ENCODE assay signal across 1 cellular context in the genomic region with DNA sequence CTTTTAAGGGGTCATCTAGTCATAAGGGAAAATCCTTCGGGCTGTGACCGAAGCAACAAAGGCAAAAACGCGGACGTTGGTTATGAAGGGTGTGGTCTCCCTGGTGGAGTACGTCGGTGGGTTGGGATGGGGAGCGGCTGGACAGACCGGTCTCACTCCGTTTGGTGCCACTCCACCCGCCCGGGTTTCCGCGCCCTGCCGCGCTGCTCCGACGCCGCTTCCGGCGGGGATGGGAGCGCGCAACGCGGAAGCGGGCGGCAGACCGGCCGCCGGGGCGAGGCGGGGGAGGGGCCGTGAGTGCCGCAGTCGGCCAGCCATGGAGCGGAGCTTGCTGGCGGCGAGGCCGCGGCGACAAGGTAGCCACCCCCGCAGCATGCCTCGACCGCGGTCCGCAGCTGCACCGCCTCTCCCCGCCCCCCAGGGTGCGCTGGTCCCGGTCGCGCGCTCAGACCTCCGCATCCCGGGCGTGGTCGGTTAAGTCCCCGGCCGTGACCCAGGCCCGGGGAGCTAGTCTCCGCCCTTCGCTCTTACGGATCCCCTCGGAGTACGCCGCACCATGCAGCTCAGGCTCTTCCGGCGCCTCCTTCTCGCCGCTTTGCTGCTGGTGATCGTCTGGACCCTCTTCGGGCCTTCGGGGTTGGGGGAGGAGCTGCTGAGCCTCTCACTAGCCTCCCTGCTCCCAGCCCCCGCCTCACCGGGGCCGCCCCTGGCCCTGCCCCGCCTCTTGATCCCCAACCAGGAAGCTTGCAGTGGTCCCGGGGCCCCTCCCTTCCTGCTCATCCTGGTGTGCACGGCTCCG.
TF ChIP-seq lines count a peak whose summit lies in the region.

A gene with protein sequence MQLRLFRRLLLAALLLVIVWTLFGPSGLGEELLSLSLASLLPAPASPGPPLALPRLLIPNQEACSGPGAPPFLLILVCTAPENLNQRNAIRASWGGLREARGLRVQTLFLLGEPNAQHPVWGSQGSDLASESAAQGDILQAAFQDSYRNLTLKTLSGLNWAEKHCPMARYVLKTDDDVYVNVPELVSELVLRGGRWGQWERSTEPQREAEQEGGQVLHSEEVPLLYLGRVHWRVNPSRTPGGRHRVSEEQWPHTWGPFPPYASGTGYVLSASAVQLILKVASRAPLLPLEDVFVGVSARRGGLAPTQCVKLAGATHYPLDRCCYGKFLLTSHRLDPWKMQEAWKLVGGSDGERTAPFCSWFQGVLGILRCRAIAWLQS (plus strand): TSS at position 260 of the 799 bp plus-strand sequence. CDS start 297 bp downstream, at position 557.

TF ChIP-seq in WTC11, 78 proteins besides CTCF, POLR2A, EP300 and RAD21 (continued from another document and continues in another):
- TF ChIP-seq, protein P1, sequence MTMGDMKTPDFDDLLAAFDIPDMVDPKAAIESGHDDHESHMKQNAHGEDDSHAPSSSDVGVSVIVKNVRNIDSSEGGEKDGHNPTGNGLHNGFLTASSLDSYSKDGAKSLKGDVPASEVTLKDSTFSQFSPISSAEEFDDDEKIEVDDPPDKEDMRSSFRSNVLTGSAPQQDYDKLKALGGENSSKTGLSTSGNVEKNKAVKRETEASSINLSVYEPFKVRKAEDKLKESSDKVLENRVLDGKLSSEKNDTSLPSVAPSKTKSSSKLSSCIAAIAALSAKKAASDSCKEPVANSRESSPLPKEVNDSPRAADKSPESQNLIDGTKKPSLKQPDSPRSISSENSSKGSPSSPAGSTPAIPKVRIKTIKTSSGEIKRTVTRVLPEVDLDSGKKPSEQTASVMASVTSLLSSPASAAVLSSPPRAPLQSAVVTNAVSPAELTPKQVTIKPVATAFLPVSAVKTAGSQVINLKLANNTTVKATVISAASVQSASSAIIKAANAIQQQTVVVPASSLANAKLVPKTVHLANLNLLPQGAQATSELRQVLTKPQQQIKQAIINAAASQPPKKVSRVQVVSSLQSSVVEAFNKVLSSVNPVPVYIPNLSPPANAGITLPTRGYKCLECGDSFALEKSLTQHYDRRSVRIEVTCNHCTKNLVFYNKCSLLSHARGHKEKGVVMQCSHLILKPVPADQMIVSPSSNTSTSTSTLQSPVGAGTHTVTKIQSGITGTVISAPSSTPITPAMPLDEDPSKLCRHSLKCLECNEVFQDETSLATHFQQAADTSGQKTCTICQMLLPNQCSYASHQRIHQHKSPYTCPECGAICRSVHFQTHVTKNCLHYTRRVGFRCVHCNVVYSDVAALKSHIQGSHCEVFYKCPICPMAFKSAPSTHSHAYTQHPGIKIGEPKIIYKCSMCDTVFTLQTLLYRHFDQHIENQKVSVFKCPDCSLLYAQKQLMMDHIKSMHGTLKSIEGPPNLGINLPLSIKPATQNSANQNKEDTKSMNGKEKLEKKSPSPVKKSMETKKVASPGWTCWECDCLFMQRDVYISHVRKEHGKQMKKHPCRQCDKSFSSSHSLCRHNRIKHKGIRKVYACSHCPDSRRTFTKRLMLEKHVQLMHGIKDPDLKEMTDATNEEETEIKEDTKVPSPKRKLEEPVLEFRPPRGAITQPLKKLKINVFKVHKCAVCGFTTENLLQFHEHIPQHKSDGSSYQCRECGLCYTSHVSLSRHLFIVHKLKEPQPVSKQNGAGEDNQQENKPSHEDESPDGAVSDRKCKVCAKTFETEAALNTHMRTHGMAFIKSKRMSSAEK (CRISPR knock-in tag; IDR thresholded peaks at IDR 0.05; ENCODE audit: borderline replicate concordance): peak; percentile 97
- 0 out of 2 replicates have a peak, but pooled peaks have one; percentile 67 for TF ChIP-seq ATF1 (CRISPR knock-in tag; IDR thresholded peaks at IDR 0.05)
- TF ChIP-seq OVOL2 (CRISPR knock-in tag; IDR thresholded peaks at IDR 0.05; ENCODE audit: borderline replicate concordance): peak; percentile 68; the same call in 1 of the 2 replicates
- TF ChIP-seq ZNF416 (CRISPR knock-in tag; IDR thresholded peaks at IDR 0.05): peak; percentile 99
- TF ChIP-seq EMX1 (CRISPR knock-in tag; IDR thresholded peaks at IDR 0.05): peak; percentile 99
- TF ChIP-seq, protein P2, sequence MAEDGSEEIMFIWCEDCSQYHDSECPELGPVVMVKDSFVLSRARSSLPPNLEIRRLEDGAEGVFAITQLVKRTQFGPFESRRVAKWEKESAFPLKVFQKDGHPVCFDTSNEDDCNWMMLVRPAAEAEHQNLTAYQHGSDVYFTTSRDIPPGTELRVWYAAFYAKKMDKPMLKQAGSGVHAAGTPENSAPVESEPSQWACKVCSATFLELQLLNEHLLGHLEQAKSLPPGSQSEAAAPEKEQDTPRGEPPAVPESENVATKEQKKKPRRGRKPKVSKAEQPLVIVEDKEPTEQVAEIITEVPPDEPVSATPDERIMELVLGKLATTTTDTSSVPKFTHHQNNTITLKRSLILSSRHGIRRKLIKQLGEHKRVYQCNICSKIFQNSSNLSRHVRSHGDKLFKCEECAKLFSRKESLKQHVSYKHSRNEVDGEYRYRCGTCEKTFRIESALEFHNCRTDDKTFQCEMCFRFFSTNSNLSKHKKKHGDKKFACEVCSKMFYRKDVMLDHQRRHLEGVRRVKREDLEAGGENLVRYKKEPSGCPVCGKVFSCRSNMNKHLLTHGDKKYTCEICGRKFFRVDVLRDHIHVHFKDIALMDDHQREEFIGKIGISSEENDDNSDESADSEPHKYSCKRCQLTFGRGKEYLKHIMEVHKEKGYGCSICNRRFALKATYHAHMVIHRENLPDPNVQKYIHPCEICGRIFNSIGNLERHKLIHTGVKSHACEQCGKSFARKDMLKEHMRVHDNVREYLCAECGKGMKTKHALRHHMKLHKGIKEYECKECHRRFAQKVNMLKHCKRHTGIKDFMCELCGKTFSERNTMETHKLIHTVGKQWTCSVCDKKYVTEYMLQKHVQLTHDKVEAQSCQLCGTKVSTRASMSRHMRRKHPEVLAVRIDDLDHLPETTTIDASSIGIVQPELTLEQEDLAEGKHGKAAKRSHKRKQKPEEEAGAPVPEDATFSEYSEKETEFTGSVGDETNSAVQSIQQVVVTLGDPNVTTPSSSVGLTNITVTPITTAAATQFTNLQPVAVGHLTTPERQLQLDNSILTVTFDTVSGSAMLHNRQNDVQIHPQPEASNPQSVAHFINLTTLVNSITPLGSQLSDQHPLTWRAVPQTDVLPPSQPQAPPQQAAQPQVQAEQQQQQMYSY (CRISPR knock-in tag; IDR thresholded peaks at IDR 0.05): peak; percentile 69
- TF ChIP-seq, protein P3, sequence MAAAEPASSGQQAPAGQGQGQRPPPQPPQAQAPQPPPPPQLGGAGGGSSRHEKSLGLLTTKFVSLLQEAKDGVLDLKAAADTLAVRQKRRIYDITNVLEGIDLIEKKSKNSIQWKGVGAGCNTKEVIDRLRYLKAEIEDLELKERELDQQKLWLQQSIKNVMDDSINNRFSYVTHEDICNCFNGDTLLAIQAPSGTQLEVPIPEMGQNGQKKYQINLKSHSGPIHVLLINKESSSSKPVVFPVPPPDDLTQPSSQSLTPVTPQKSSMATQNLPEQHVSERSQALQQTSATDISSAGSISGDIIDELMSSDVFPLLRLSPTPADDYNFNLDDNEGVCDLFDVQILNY (CRISPR knock-in tag; IDR thresholded peaks at IDR 0.05): peak; percentile 79
- TF ChIP-seq ZNF263 (CRISPR knock-in tag; IDR thresholded peaks at IDR 0.05; ENCODE audit: low read depth): peak; percentile 62; the same call in 1 of the 2 replicates
- TF ChIP-seq, protein P4, sequence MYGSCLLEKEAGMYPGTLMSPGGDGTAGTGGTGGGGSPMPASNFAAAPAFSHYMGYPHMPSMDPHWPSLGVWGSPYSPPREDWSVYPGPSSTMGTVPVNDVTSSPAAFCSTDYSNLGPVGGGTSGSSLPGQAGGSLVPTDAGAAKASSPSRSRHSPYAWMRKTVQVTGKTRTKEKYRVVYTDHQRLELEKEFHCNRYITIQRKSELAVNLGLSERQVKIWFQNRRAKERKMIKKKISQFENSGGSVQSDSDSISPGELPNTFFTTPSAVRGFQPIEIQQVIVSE (CRISPR knock-in tag; IDR thresholded peaks at IDR 0.05; ENCODE audit: borderline replicate concordance): no peak
- TF ChIP-seq, protein P5, sequence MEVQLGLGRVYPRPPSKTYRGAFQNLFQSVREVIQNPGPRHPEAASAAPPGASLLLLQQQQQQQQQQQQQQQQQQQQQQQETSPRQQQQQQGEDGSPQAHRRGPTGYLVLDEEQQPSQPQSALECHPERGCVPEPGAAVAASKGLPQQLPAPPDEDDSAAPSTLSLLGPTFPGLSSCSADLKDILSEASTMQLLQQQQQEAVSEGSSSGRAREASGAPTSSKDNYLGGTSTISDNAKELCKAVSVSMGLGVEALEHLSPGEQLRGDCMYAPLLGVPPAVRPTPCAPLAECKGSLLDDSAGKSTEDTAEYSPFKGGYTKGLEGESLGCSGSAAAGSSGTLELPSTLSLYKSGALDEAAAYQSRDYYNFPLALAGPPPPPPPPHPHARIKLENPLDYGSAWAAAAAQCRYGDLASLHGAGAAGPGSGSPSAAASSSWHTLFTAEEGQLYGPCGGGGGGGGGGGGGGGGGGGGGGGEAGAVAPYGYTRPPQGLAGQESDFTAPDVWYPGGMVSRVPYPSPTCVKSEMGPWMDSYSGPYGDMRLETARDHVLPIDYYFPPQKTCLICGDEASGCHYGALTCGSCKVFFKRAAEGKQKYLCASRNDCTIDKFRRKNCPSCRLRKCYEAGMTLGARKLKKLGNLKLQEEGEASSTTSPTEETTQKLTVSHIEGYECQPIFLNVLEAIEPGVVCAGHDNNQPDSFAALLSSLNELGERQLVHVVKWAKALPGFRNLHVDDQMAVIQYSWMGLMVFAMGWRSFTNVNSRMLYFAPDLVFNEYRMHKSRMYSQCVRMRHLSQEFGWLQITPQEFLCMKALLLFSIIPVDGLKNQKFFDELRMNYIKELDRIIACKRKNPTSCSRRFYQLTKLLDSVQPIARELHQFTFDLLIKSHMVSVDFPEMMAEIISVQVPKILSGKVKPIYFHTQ (CRISPR knock-in tag; IDR thresholded peaks at IDR 0.05): peak; percentile 96
- no peak for TF ChIP-seq FOXJ3 (CRISPR knock-in tag; IDR thresholded peaks at IDR 0.05; ENCODE audit: borderline replicate concordance)
- TF ChIP-seq KAT7 (CRISPR knock-in tag; IDR thresholded peaks at IDR 0.05; ENCODE audit: borderline replicate concordance): peak; percentile 98
- TF ChIP-seq ETV6 (CRISPR knock-in tag; IDR thresholded peaks at IDR 0.05): peak; percentile 86
- 0 out of 2 replicates have a peak, but pooled peaks have one; percentile 29 for TF ChIP-seq NFYB (CRISPR knock-in tag; conservative IDR thresholded peaks at IDR 0.05; ENCODE audit: low read depth)
- TF ChIP-seq, protein P6, sequence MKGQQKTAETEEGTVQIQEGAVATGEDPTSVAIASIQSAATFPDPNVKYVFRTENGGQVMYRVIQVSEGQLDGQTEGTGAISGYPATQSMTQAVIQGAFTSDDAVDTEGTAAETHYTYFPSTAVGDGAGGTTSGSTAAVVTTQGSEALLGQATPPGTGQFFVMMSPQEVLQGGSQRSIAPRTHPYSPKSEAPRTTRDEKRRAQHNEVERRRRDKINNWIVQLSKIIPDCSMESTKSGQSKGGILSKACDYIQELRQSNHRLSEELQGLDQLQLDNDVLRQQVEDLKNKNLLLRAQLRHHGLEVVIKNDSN (CRISPR knock-in tag; IDR thresholded peaks at IDR 0.05): 0 out of 2 replicates have a peak, but pooled peaks have one; percentile 10
- TF ChIP-seq, protein P7, sequence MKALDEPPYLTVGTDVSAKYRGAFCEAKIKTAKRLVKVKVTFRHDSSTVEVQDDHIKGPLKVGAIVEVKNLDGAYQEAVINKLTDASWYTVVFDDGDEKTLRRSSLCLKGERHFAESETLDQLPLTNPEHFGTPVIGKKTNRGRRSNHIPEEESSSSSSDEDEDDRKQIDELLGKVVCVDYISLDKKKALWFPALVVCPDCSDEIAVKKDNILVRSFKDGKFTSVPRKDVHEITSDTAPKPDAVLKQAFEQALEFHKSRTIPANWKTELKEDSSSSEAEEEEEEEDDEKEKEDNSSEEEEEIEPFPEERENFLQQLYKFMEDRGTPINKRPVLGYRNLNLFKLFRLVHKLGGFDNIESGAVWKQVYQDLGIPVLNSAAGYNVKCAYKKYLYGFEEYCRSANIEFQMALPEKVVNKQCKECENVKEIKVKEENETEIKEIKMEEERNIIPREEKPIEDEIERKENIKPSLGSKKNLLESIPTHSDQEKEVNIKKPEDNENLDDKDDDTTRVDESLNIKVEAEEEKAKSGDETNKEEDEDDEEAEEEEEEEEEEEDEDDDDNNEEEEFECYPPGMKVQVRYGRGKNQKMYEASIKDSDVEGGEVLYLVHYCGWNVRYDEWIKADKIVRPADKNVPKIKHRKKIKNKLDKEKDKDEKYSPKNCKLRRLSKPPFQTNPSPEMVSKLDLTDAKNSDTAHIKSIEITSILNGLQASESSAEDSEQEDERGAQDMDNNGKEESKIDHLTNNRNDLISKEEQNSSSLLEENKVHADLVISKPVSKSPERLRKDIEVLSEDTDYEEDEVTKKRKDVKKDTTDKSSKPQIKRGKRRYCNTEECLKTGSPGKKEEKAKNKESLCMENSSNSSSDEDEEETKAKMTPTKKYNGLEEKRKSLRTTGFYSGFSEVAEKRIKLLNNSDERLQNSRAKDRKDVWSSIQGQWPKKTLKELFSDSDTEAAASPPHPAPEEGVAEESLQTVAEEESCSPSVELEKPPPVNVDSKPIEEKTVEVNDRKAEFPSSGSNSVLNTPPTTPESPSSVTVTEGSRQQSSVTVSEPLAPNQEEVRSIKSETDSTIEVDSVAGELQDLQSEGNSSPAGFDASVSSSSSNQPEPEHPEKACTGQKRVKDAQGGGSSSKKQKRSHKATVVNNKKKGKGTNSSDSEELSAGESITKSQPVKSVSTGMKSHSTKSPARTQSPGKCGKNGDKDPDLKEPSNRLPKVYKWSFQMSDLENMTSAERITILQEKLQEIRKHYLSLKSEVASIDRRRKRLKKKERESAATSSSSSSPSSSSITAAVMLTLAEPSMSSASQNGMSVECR (CRISPR knock-in tag; IDR thresholded peaks at IDR 0.05; ENCODE audit: borderline replicate concordance): 0 out of 2 replicates have a peak, but pooled peaks have one; percentile 53
- no peak; the same call in 1 of the 2 replicates for TF ChIP-seq JUN (CRISPR knock-in tag; IDR thresholded peaks at IDR 0.05)
- TF ChIP-seq, protein P8, sequence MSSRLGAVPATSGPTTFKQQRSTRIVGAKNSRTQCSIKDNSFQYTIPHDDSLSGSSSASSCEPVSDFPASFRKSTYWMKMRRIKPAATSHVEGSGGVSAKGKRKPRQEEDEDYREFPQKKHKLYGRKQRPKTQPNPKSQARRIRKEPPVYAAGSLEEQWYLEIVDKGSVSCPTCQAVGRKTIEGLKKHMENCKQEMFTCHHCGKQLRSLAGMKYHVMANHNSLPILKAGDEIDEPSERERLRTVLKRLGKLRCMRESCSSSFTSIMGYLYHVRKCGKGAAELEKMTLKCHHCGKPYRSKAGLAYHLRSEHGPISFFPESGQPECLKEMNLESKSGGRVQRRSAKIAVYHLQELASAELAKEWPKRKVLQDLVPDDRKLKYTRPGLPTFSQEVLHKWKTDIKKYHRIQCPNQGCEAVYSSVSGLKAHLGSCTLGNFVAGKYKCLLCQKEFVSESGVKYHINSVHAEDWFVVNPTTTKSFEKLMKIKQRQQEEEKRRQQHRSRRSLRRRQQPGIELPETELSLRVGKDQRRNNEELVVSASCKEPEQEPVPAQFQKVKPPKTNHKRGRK (CRISPR knock-in tag; IDR thresholded peaks at IDR 0.05; ENCODE audit: borderline replicate concordance): no peak
- no peak for TF ChIP-seq SMAD4 (CRISPR knock-in tag; IDR thresholded peaks at IDR 0.05)
- TF ChIP-seq, protein P9, sequence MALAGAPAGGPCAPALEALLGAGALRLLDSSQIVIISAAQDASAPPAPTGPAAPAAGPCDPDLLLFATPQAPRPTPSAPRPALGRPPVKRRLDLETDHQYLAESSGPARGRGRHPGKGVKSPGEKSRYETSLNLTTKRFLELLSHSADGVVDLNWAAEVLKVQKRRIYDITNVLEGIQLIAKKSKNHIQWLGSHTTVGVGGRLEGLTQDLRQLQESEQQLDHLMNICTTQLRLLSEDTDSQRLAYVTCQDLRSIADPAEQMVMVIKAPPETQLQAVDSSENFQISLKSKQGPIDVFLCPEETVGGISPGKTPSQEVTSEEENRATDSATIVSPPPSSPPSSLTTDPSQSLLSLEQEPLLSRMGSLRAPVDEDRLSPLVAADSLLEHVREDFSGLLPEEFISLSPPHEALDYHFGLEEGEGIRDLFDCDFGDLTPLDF (CRISPR knock-in tag; IDR thresholded peaks at IDR 0.05): peak; percentile 90
- no peak for TF ChIP-seq ZNF138 (CRISPR knock-in tag; conservative IDR thresholded peaks at IDR 0.05)
- peak; percentile 83; the same call in 1 of the 2 replicates for TF ChIP-seq SP1 (CRISPR knock-in tag; conservative IDR thresholded peaks at IDR 0.05)
- TF ChIP-seq FOXP1 (CRISPR knock-in tag; IDR thresholded peaks at IDR 0.05; ENCODE audit: borderline replicate concordance): peak; percentile 97
- 0 out of 2 replicates have a peak, but pooled peaks have one; percentile 31 for TF ChIP-seq TP53 (CRISPR knock-in tag; IDR thresholded peaks at IDR 0.05)
- TF ChIP-seq NFATC4 (CRISPR knock-in tag; IDR thresholded peaks at IDR 0.05): peak; percentile 98
